In genomic region chr17:74848656-74849399, GRCh38 we compare ENCODE assay signal across 1 cellular context.
A peak's percentile ranks its signal among the peaks of the same experiment; 100 is the strongest.
TF ChIP-seq lines count a peak whose summit lies in the region.

No MANE protein-coding gene starts in this region.

TF ChIP-seq in HepG2, 621 proteins besides CTCF, POLR2A, EP300 and RAD21:
- TF ChIP-seq ZNF768 (CRISPR knock-in tag; IDR thresholded peaks at IDR 0.05) (peak; percentile 95), ZNF781 (CRISPR knock-in tag; IDR thresholded peaks at IDR 0.05; ENCODE audit: borderline replicate concordance, not compliant biosample characterization) (no peak)
